8 cellular contexts compared by ENCODE assay signal in the genomic region with DNA sequence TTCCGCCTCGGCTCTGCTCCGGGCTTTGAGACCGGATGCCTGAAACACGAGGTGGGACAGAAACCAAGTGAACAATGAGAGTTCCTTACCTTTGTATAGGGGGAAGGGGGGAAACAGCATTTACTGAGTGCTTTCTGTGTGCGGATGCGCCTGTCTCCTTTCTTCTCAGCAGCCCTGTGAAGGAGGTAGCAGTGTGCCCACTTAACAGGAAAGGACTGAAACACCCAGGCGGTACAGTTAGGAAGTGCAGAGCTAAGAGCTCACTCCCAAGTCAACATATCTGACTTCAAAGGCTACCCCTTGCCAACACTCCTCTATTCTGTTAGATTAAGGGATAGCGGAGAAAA. TPM values are rescaled to one million over a fixed set of nuclear protein-coding genes. Genes with fewer than 3 reads are reported as not detected.
DNase-seq lines count a peak whose midpoint lies in the region; ATAC-seq and TF ChIP-seq lines count a peak whose summit lies in the region.

No MANE protein-coding gene starts in this region.

- H3K36me3 Mint-ChIP-seq in activated T-helper 1 cell treated with anti-CD3 and anti-CD28 coated beads, Interleukin-12 subunit alpha, Interleukin-12 subunit beta, Interleukin-2, Interleukin-4 antibody, amounts not matched to agents 30 ng/mL and 10 ng/mL and 1 ng/mL, durations not matched to agents 14 hours and 24 hours and 36 hours (ENCODE audit: low read depth) = peaks cover 5% of the 10 kb centered on the region

- intact Hi-C loops in activated T-helper 1 cell treated with anti-CD3 and anti-CD28 coated beads, Interleukin-12 subunit alpha, Interleukin-12 subunit beta, Interleukin-2, Interleukin-4 antibody, amounts not matched to agents 30 ng/mL and 10 ng/mL and 1 ng/mL, durations not matched to agents 14 hours and 24 hours and 36 hours (cut with micrococcal nuclease) = loop anchor here (1.0 kb wide), 1 partner anchor 233 kb away; a partner anchor contains a TSS
- intact Hi-C loops in ovary (cut with DNase I) (no loop called here), posterior vena cava (cut with DNase I) (no loop called here)

- no peak for TF ChIP-seq EP300 in ovary (IDR thresholded peaks at IDR 0.05)

- H3K27ac Mint-ChIP-seq in activated T-helper 1 cell treated with anti-CD3 and anti-CD28 coated beads, Interleukin-12 subunit alpha, Interleukin-12 subunit beta, Interleukin-2, Interleukin-4 antibody, amounts not matched to agents 30 ng/mL and 10 ng/mL and 1 ng/mL, durations not matched to agents 14 hours and 24 hours and 36 hours = peak overlapping the region; percentile 91

- peaks cover 17% of the 10 kb centered on the region for H3K4me1 Mint-ChIP-seq in activated T-helper 1 cell treated with anti-CD3 and anti-CD28 coated beads, Interleukin-12 subunit alpha, Interleukin-12 subunit beta, Interleukin-2, Interleukin-4 antibody, amounts not matched to agents 30 ng/mL and 10 ng/mL and 1 ng/mL, durations not matched to agents 14 hours and 24 hours and 36 hours (ENCODE audit: low read depth)

- no peaks in the 10 kb centered on the region for H3K9me3 ChIP-seq in ovary

- no peak for TF ChIP-seq POLR2A in ovary (IDR thresholded peaks at IDR 0.05)

- DNase-seq in AML-193 (lab: John Stamatoyannopoulos, UW) (peak; percentile 19 to 41), NCI-H2171 treated with DMSO at 0.1 percent for 48 hours (lab: John Stamatoyannopoulos, UW) (peak; percentile 65), globus pallidus (ENCODE audit: low spot score) (peak; percentile 16), ovary (no peak), posterior vena cava (ENCODE audit: low spot score) (no peak)
- no peak for DNase-seq in activated T-helper 1 cell treated with anti-CD3 and anti-CD28 coated beads, Interleukin-12 subunit alpha, Interleukin-12 subunit beta, Interleukin-2, Interleukin-4 antibody, amounts not matched to agents 30 ng/mL and 10 ng/mL and 1 ng/mL, durations not matched to agents 14 hours and 24 hours and 36 hours (ENCODE audit: low spot score)

- H3K27me3 Mint-ChIP-seq in activated T-helper 1 cell treated with anti-CD3 and anti-CD28 coated beads, Interleukin-12 subunit alpha, Interleukin-12 subunit beta, Interleukin-2, Interleukin-4 antibody, amounts not matched to agents 30 ng/mL and 10 ng/mL and 1 ng/mL, durations not matched to agents 14 hours and 24 hours and 36 hours (ENCODE audit: insufficient read depth) = no peaks in the 10 kb centered on the region

- no peaks in the 10 kb centered on the region for H3K36me3 ChIP-seq in ovary

- 19 to 39% (median 25%) methylated on average over 9 of the region's 9 CpGs for WGBS in ovary, 3 donors

- H3K4me3 ChIP-seq in ovary = peak overlapping the region; percentile 55

- H3K27me3 ChIP-seq in ovary = no peaks in the 10 kb centered on the region

- H3K4me1 ChIP-seq in ovary (ENCODE audit: insufficient read depth) = no peaks in the 10 kb centered on the region

- peak in 1 of 3 donors; percentile 35 for TF ChIP-seq CTCF in ovary (IDR thresholded peaks at IDR 0.05)

- no peaks in the 10 kb centered on the region for H3K9me3 Mint-ChIP-seq in activated T-helper 1 cell treated with anti-CD3 and anti-CD28 coated beads, Interleukin-12 subunit alpha, Interleukin-12 subunit beta, Interleukin-2, Interleukin-4 antibody, amounts not matched to agents 30 ng/mL and 10 ng/mL and 1 ng/mL, durations not matched to agents 14 hours and 24 hours and 36 hours

- ATAC-seq in GM18511 (IDR thresholded peaks at IDR 0.05; ENCODE audit: unreplicated experiment) (peak; percentile 48), HG02943 (IDR thresholded peaks at IDR 0.05; ENCODE audit: low read depth, unreplicated experiment) (peak; percentile 46)

- peak overlapping the region; percentile 52 to 85 for H3K27ac ChIP-seq in ovary

- H3K4me3 Mint-ChIP-seq in activated T-helper 1 cell treated with anti-CD3 and anti-CD28 coated beads, Interleukin-12 subunit alpha, Interleukin-12 subunit beta, Interleukin-2, Interleukin-4 antibody, amounts not matched to agents 30 ng/mL and 10 ng/mL and 1 ng/mL, durations not matched to agents 14 hours and 24 hours and 36 hours = peak overlapping the region; percentile 93

RNA-seq across cellular contexts. Expression of a gene that starts 43.1 kb away (rescaled TPM):
- total RNA-seq in activated T-helper 1 cell treated with anti-CD3 and anti-CD28 coated beads, Interleukin-12 subunit alpha, Interleukin-12 subunit beta, Interleukin-2, Interleukin-4 antibody, amounts not matched to agents 30 ng/mL and 10 ng/mL and 1 ng/mL, durations not matched to agents 14 hours and 24 hours and 36 hours = 8.6 and 8.9 TPM in 2 replicates
- total RNA-seq in ovary = 10 to 100 TPM; 10.5 to 19.9 (median 14.3) TPM
- polyA plus RNA-seq in ovary = 10 to 100 TPM in 1 of 2 donors, 1 to 10 TPM in 1; 5.5 to 27.6 TPM
- total RNA-seq in posterior vena cava = 1 to 10 TPM; 4.9 to 6.5 TPM

Comparison
In these comparisons a context has a peak if more than half of its experiments do, and no peak if none do; other contexts are left out.
1. DNase-seq: peak in AML-193 (2 of 2), NCI-H2171 treated with DMSO at 0.1 percent for 48 hours (single experiment) and globus pallidus (single experiment); none in activated T-helper 1 cell treated with anti-CD3 and anti-CD28 coated beads, Interleukin-12 subunit alpha, Interleukin-12 subunit beta, Interleukin-2, Interleukin-4 antibody, amounts not matched to agents 30 ng/mL and 10 ng/mL and 1 ng/mL, durations not matched to agents 14 hours and 24 hours and 36 hours (single experiment), ovary (0 of 5) and posterior vena cava (single experiment).